In the genomic region with DNA sequence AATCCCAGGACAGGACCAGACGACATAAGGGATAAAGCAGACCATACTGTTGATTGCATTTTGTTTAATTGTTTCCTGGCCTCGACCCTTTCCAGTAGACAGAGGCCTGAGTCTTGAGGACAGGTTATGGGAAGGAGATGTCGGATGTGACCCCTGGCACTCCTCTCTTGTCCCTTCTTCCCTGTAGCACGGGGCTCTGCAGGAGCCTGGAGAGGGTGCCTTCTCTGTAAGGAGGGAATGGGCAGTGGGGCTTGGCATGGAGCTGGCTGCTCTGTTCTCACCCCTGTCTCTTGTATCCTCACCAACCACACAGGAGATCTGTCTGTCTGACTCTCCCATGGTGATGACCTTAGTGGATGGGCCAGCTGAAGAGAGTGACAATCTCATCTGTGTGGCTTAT, we compare ENCODE assay signal across 6 cellular contexts.
"Had no signal": no experiment of that assay in that cellular context is flagged by ENCODE, and none has a peak within 500 bp of the region (broad histone marks: within the 10 kb centered on the region; RNA-seq: fewer than 3 reads in every experiment).

No MANE protein-coding gene starts in this region.

- H3K27ac Mint-ChIP-seq: GM23338, H9, IgD-negative memory B cell had no signal

- H3K4me3 Mint-ChIP-seq: GM23338, IgD-negative memory B cell had no signal

- DNase-seq: H9, HCEC 1CT had no signal

- H3K4me2 ChIP-seq: GM23338 had no signal

- ATAC-seq: GM23338, HepG2 had no signal

- H3K4me3 ChIP-seq: GM23338 had no signal

- H3K9me3 Mint-ChIP-seq: GM23338, H9, IgD-negative memory B cell had no signal

- H3K27ac ChIP-seq: HL-60 had no signal

- H3K4me1 Mint-ChIP-seq: IgD-negative memory B cell had no signal

- H3K36me3 Mint-ChIP-seq: IgD-negative memory B cell had no signal

- H2AFZ ChIP-seq: GM23338 had no signal

- H3K27me3 Mint-ChIP-seq: IgD-negative memory B cell had no signal
